ENCODE assay signal across 16 cellular contexts in genomic region chr7:105519353-105519752, GRCh38. TPM values are rescaled to one million over a fixed set of nuclear protein-coding genes. Genes with fewer than 3 reads are reported as not detected.
DNase-seq lines count a peak whose midpoint lies in the region; ATAC-seq, FAIRE-seq and TF ChIP-seq lines count a peak whose summit lies in the region.
"Had no signal": no experiment of that assay in that cellular context is flagged by ENCODE, and none has a peak within 500 bp of the region (broad histone marks: within the 10 kb centered on the region; RNA-seq: fewer than 3 reads in every experiment).

No MANE protein-coding gene starts in this region.

- no peaks in the 10 kb centered on the region for H3K9me3 ChIP-seq in GM12878 (replicated peaks; ENCODE audit: control insufficient read depth, insufficient read depth, low read length)
- H3K9me3 ChIP-seq: body of pancreas had no signal

- RAD21 ChIA-PET in GM12878 (lab: Charles Lee; ENCODE audit: unreplicated experiment): no interaction called here

- H3K27ac ChIP-seq in GM12878 (ENCODE audit: control insufficient read depth, insufficient read depth): no peak overlapping the region
- H3K27ac ChIP-seq: body of pancreas, dorsolateral prefrontal cortex had no signal

- H3K27me3 ChIP-seq in GM12878 (replicated peaks in 1 of 2; ENCODE audit: control insufficient read depth in 2 of 2, insufficient read depth in 2 of 2, low read length in 1 of 2): no peaks in the 10 kb centered on the region
- H3K27me3 ChIP-seq: body of pancreas, dorsolateral prefrontal cortex had no signal

- H3K36me3 Mint-ChIP-seq in osteocyte (ENCODE audit: unreplicated experiment): no peaks in the 10 kb centered on the region

- peak; percentile 40 for DNase-seq in activated CD8-positive, alpha-beta memory T cell treated with anti-CD3 and anti-CD28 coated beads, Interleukin-2, amount 50 U/mL, for 48 hours
- no peak for DNase-seq in activated CD8-positive, alpha-beta memory T cell treated with anti-CD3 and anti-CD28 coated beads, Interleukin-2, amount 50 U/mL, for 4 hours
- DNase-seq in HFF-Myc (ENCODE audit: extremely low read depth, low read depth) (no peak), GM12878 (ENCODE audit: low read depth, low spot score) (no peak), osteocyte (ENCODE audit: extremely low spot score, unreplicated experiment) (no peak), GM20000 (ENCODE audit: low spot score) (no peak), NCI-H187 treated with DMSO at 0.1 percent for 48 hours (lab: John Stamatoyannopoulos, UW) (no peak), NCI-H146 (lab: John Stamatoyannopoulos, UW) (no peak)
- DNase-seq: body of pancreas, COR-L47, dorsolateral prefrontal cortex, left cardiac atrium, NCI-H2029, NCI-H748 treated with DMSO at 0.1 percent for 48 hours had no signal

- 86% methylated on average over 6 of the region's 6 CpGs for WGBS in GM12878 (ENCODE audit: insufficient coverage, insufficient replicate concordance, low lambda C conversion rate, missing lambda C conversion rate)

- TF ChIP-seq POLR2A in GM12878 (IDR thresholded peaks at IDR 0.05; ENCODE audit: low read depth, low read length): no peak

- no peak for FAIRE-seq in GM12878 (lab: Jason Lieb, UNC)
- FAIRE-seq: RCC 7860 had no signal

- no peaks in the 10 kb centered on the region; a peak in 1 of 4 replicates for H3K36me3 ChIP-seq in GM12878 (ENCODE audit: control insufficient read depth in 2 of 2, insufficient read depth in 2 of 2, low read length in 1 of 2)

- intact Hi-C loops in GM12878 (cut with micrococcal nuclease; ENCODE audit: unreplicated experiment): no loop called here

- ATAC-seq in GM12878: no peak
- ATAC-seq: activated CD4-positive, CD25-positive, alpha-beta regulatory T cell treated with anti-CD3 and anti-CD28 coated beads, Interleukin-2, amount 50 U/mL, for 24 hours; body of pancreas; left cardiac atrium had no signal

- in situ Hi-C loops in GM12878 (cut with MboI): no loop called here

- TF ChIP-seq EP300 in GM12878 (IDR thresholded peaks at IDR 0.05; ENCODE audit: borderline replicate concordance in 1 of 2, control insufficient read depth in 1 of 2, low read depth in 2 of 2, low read length in 2 of 2): no peak

- H3K4me2 ChIP-seq in GM12878 (ENCODE audit: control insufficient read depth, insufficient read depth): no peak overlapping the region

- H3K4me3 ChIP-seq in HFF-Myc (replicated peaks; ENCODE audit: low read depth, low read length) (peak overlapping the region; percentile 26), GM12878 (0 out of 2 replicates have a peak overlapping the region, but pooled peaks have one; percentile 22)
- H3K4me3 ChIP-seq: body of pancreas, dorsolateral prefrontal cortex had no signal

- peaks cover 7% of the 10 kb centered on the region; the same call in 1 of the 2 replicates for H3K4me1 ChIP-seq in GM12878 (ENCODE audit: control insufficient read depth, insufficient read depth, low read length)

- H3K4me3 Mint-ChIP-seq in osteocyte (ENCODE audit: unreplicated experiment): peak overlapping the region; percentile 41

- TF ChIP-seq CTCF in HFF-Myc (IDR thresholded peaks at IDR 0.05; ENCODE audit: low read depth, low read length, missing control alignments) (no peak), GM12878 (IDR thresholded peaks at IDR 0.05 in 2 of 3, conservative IDR thresholded peaks at IDR 0.05 in 1 of 3; ENCODE audit: control insufficient read depth in 2 of 3, extremely low read depth in 1 of 3, insufficient read depth in 1 of 3, low read depth in 3 of 3, low read length in 3 of 3) (no peak), osteocyte (IDR thresholded peaks at IDR 0.05) (no peak), GM20000 (IDR thresholded peaks at IDR 0.05; ENCODE audit: extremely low read depth, missing control alignments) (no peak)

- no peak overlapping the region for H3K27ac Mint-ChIP-seq in osteocyte (ENCODE audit: unreplicated experiment)

- BruUV-seq in GM12878 (replicated peaks; lab: Mats Ljungman, UMichigan): no TSS peak

- POLR2A ChIA-PET in GM12878 (lab: Charles Lee): interaction anchor here (1.2 kb wide), 1 partner anchor 12 kb away, joined by 3 read pairs; no protein-coding TSS in a partner anchor

- no peak overlapping the region for H3K9ac ChIP-seq in GM12878 (ENCODE audit: control insufficient read depth, insufficient read depth, low read length)

- no peaks in the 10 kb centered on the region for H3K9me3 Mint-ChIP-seq in osteocyte (ENCODE audit: unreplicated experiment)

- CTCF ChIA-PET in GM12878 (lab: Yijun Ruan, JAX): interaction anchor here (1.0 to 1.4 kb wide), 2 partner anchors 12 to 72 kb away, joined by 4 to 8 read pairs; partner anchors contain the start of gene RINT1

- H3K79me2 ChIP-seq in GM12878 (ENCODE audit: control insufficient read depth, insufficient read depth, low read length): peaks cover 29% of the 10 kb centered on the region

- H4K20me1 ChIP-seq in GM12878 (ENCODE audit: control insufficient read depth, insufficient read depth): no peaks in the 10 kb centered on the region

- H3K4me1 Mint-ChIP-seq in osteocyte (ENCODE audit: unreplicated experiment): peaks cover 15% of the 10 kb centered on the region

- H2AFZ ChIP-seq in GM12878 (ENCODE audit: control insufficient read depth, low read depth, low read length): no peak overlapping the region

- H3K27me3 Mint-ChIP-seq in osteocyte (ENCODE audit: unreplicated experiment): no peaks in the 10 kb centered on the region

- SMC1A ChIA-PET in GM12878 (lab: Charles Lee; ENCODE audit: uncharacterized antibody, unreplicated experiment): interaction anchor here (1.3 to 1.9 kb wide), 3 partner anchors 10 to 15 kb away, joined by 5 to 7 read pairs (median 5); partner anchors contain the start of gene RINT1

- no peak for TF ChIP-seq RAD21 in GM12878 (IDR thresholded peaks at IDR 0.05; ENCODE audit: insufficient read depth, low read depth, low read length)

TF ChIP-seq in GM12878, 131 proteins besides CTCF, POLR2A, EP300 and RAD21:
- no peak for TF ChIP-seq TARDBP (IDR thresholded peaks at IDR 0.05; ENCODE audit: borderline replicate concordance)
- no peak for TF ChIP-seq CBX5 (IDR thresholded peaks at IDR 0.05; ENCODE audit: low read depth)
- no peak for TF ChIP-seq IRF4 (IDR thresholded peaks at IDR 0.05; ENCODE audit: low read depth, low read length)
- no peak for TF ChIP-seq YBX1 (IDR thresholded peaks at IDR 0.05)
- no peak for TF ChIP-seq CBFB (IDR thresholded peaks at IDR 0.05; ENCODE audit: low read depth)
- TF ChIP-seq MYB (IDR thresholded peaks at IDR 0.05; ENCODE audit: borderline replicate concordance, low read depth, low read length): no peak
TF ChIP-seq in GM12878: peak in this region for 0.

RNA-seq across cellular contexts. Expression of gene PUS7, which starts 2.7 kb away (rescaled TPM):
- total RNA-seq in GM12878 (2013; cell fraction: nucleolus; rRNA removed): 35.4 and 36.1 TPM in 2 replicates
- total RNA-seq in GM12878 (2014; rRNA removed) (28.5 and 32.1 TPM in 2 replicates), GM12878 (2014; rRNA removed; fragmentation: Illumina TruSeq; extraction: Trizol) (28.5 and 29.1 TPM in 2 replicates), GM12878 (2021) (20.4 and 21.8 TPM in 2 replicates), osteocyte (15.9 and 18.5 TPM in 2 replicates)
- 3.5 TPM for polyA plus RNA-seq in GM12878 (2011; ENCODE audit: low read depth)
- polyA plus RNA-seq in GM12878 (2011; rRNA removed) (18.9 and 25.4 TPM in 2 replicates), GM12878 (2014; fragmentation: Illumina TruSeq; extraction: Trizol) (25.2 and 32.3 TPM in 2 replicates), GM12878 (2014; fragmentation: Nextera tagmentation; extraction: Ambion mirVana) (1 to 10 TPM; 5.6 to 6.7 TPM), GM12878 (2014; rRNA removed) (17.5 and 20.2 TPM in 2 replicates), GM12878 (2016; fragmentation: Nextera tagmentation; extraction: Ambion mirVana) (10 to 100 TPM; 23.0 to 24.5 TPM)
- 7.5 and 9.1 TPM in 2 replicates for polyA plus RNA-seq in GM12878 (2011; cell fraction: cytosol; rRNA removed)
- polyA plus RNA-seq in GM12878 (2011; cell fraction: nucleus; rRNA removed): 14.0 and 19.2 TPM in 2 replicates
- polyA plus RNA-seq in GM12878 (2012): 7.3 and 7.6 TPM in 2 replicates
- 8.4 and 9.9 TPM in 2 replicates for polyA minus RNA-seq in GM12878 (2011; rRNA and poly(A)+ RNA removed)
- polyA minus RNA-seq in GM12878 (2011; cell fraction: cytosol; rRNA and poly(A)+ RNA removed): 5.1 and 6.2 TPM in 2 replicates
- 4.1 and 11.6 TPM in 2 replicates for polyA minus RNA-seq in GM12878 (2011; cell fraction: nucleus; rRNA and poly(A)+ RNA removed)

RNA-seq across cellular contexts. Expression of gene RINT1, which starts 12.6 kb away (rescaled TPM):
- total RNA-seq in GM12878 (2013; cell fraction: nucleolus; rRNA removed): 34.1 and 36.3 TPM in 2 replicates
- total RNA-seq in GM12878 (2014; rRNA removed): 13.5 and 15.9 TPM in 2 replicates
- total RNA-seq in GM12878 (2014; rRNA removed; fragmentation: Illumina TruSeq; extraction: Trizol): 7.0 and 7.4 TPM in 2 replicates
- total RNA-seq in GM12878 (2021): 14.9 and 17.2 TPM in 2 replicates
- 7.9 TPM for polyA plus RNA-seq in GM12878 (2011; ENCODE audit: low read depth)
- polyA plus RNA-seq in GM12878 (2011; rRNA removed): 28.4 and 34.4 TPM in 2 replicates
- polyA plus RNA-seq in GM12878 (2011; cell fraction: cytosol; rRNA removed): 10.9 and 11.1 TPM in 2 replicates
- polyA plus RNA-seq in GM12878 (2011; cell fraction: nucleus; rRNA removed): 20.2 and 20.3 TPM in 2 replicates
- 12.7 and 15.5 TPM in 2 replicates for polyA plus RNA-seq in GM12878 (2012)
- 18.5 and 21.8 TPM in 2 replicates for polyA plus RNA-seq in GM12878 (2014; fragmentation: Illumina TruSeq; extraction: Trizol)
- polyA plus RNA-seq in GM12878 (2014; fragmentation: Nextera tagmentation; extraction: Ambion mirVana): 1 to 10 TPM; 6.7 to 7.4 TPM
- polyA plus RNA-seq in GM12878 (2014; rRNA removed): 13.9 and 17.3 TPM in 2 replicates
- 10 to 100 TPM; 26.6 to 32.3 TPM for polyA plus RNA-seq in GM12878 (2016; fragmentation: Nextera tagmentation; extraction: Ambion mirVana)
- polyA minus RNA-seq in GM12878 (2011; rRNA and poly(A)+ RNA removed): 15.5 and 33.8 TPM in 2 replicates
- polyA minus RNA-seq in GM12878 (2011; cell fraction: cytosol; rRNA and poly(A)+ RNA removed): 9.8 and 10.9 TPM in 2 replicates
- polyA minus RNA-seq in GM12878 (2011; cell fraction: nucleus; rRNA and poly(A)+ RNA removed): 7.6 and 15.0 TPM in 2 replicates
- 18.6 and 21.0 TPM in 2 replicates for total RNA-seq in osteocyte
